18 cellular contexts compared by ENCODE assay signal in genomic region chr6:158877716-158878115, GRCh38. TPM values are rescaled to one million over a fixed set of nuclear protein-coding genes. Genes with fewer than 3 reads are reported as not detected.
A peak's percentile ranks its signal among the peaks of the same experiment; 100 is the strongest.
DNase-seq lines count a peak whose midpoint lies in the region; ATAC-seq, FAIRE-seq and TF ChIP-seq lines count a peak whose summit lies in the region.
"Had no signal": no experiment of that assay in that cellular context is flagged by ENCODE, and none has a peak within 500 bp of the region (broad histone marks: within the 10 kb centered on the region; RNA-seq: fewer than 3 reads in every experiment).

No MANE protein-coding gene starts in this region.

- no peak overlapping the region for H3K23ac ChIP-seq in H1 (ENCODE audit: insufficient read length)

- TF ChIP-seq EP300 in H1 (IDR thresholded peaks at IDR 0.05; ENCODE audit: borderline replicate concordance in 1 of 2, low read depth in 2 of 2, low read length in 2 of 2): no peak

- no peak overlapping the region for H2BK20ac ChIP-seq in H1 (ENCODE audit: low read length)

- in situ Hi-C loops in HAP-1 (cut with MboI; ENCODE audit: low sequenced_read_pairs): no loop called here

- no peak overlapping the region for H3K27ac ChIP-seq in H1 (ENCODE audit: low read depth, low read length)
- H3K27ac ChIP-seq: BLaER1 treated with 17β-estradiol and CSF1 and Interleukin-3, amounts not matched to agents 10 nM and 100 nM; GM23248 had no signal

- intact Hi-C loops in Calu3 (cut with micrococcal nuclease; ENCODE audit: unreplicated experiment): no loop called here

- H3K4me3 Mint-ChIP-seq in activated T-cell treated with anti-CD3 and anti-CD28 coated beads, Interleukin-2, amount 50 U/mL, for 72 hours: peak overlapping the region in 1 of 2 donors; percentile 23
- H3K4me3 Mint-ChIP-seq in activated T-cell treated with anti-CD3 and anti-CD28 coated beads, Interleukin-2, amount 50 U/mL, for 24 hours: no peak overlapping the region
- H3K4me3 Mint-ChIP-seq in Calu3 (ENCODE audit: low read depth, unreplicated experiment) (no peak overlapping the region), naive B cell (peak overlapping the region in 1 of 8 donors; percentile 29)
- H3K4me3 Mint-ChIP-seq: CD8-positive, alpha-beta T cell; HFFc6 had no signal

- H2BK15ac ChIP-seq in H1 (ENCODE audit: low read length): no peak overlapping the region

- H4K5ac ChIP-seq in H1 (ENCODE audit: insufficient read length, low read depth, low read length): no peak overlapping the region

- H3K23me2 ChIP-seq in H1 (ENCODE audit: low read depth, low read length): peaks cover under 1% of the 10 kb centered on the region; the same call in 1 of the 2 replicates

- H3K18ac ChIP-seq in H1 (ENCODE audit: extremely low read depth, low read length): no peak overlapping the region

- TF ChIP-seq CTCF in Calu3 (IDR thresholded peaks at IDR 0.05; ENCODE audit: unreplicated experiment): no peak
- TF ChIP-seq CTCF in H1 (IDR thresholded peaks at IDR 0.05; ENCODE audit: control extremely low read depth in 1 of 3, insufficient read depth in 1 of 3, low read depth in 1 of 3, low read length in 3 of 3): no peak

- H3K56ac ChIP-seq in H1 (replicated peaks; ENCODE audit: insufficient read length, low read depth, low read length): no peak overlapping the region

- 87% methylated on average over 1 of the region's 1 CpG; no CpG with 5 or more reads in 1 of the 2 experiments for WGBS in H1 (ENCODE audit: extremely low coverage in 1 of 2, insufficient coverage in 1 of 2, insufficient read length in 1 of 2, insufficient replicate concordance in 2 of 2, low coverage in 1 of 2, low lambda C conversion rate in 2 of 2, missing lambda C conversion rate in 1 of 2), 2 experiments

- H2BK120ac ChIP-seq in H1 (replicated peaks; ENCODE audit: low read depth, low read length): peak overlapping the region; percentile 31

- H3K36me3 Mint-ChIP-seq in activated T-cell treated with anti-CD3 and anti-CD28 coated beads, Interleukin-2, amount 50 U/mL, for 72 hours (ENCODE audit: insufficient read depth in 2 of 2): peaks cover 11 to 22% of the 10 kb centered on the region in 2 donors
- H3K36me3 Mint-ChIP-seq in activated T-cell treated with anti-CD3 and anti-CD28 coated beads, Interleukin-2, amount 50 U/mL, for 24 hours (ENCODE audit: low read depth): no peaks in the 10 kb centered on the region
- H3K36me3 Mint-ChIP-seq in Calu3 (ENCODE audit: insufficient read depth, unreplicated experiment): no peaks in the 10 kb centered on the region
- H3K36me3 Mint-ChIP-seq in naive B cell: peaks cover 4 to 10% of the 10 kb centered on the region in 2 donors
- H3K36me3 Mint-ChIP-seq: CD8-positive, alpha-beta T cell had no signal

- H3K27ac Mint-ChIP-seq in activated T-cell treated with anti-CD3 and anti-CD28 coated beads, Interleukin-2, amount 50 U/mL, for 72 hours: peak overlapping the region; percentile 47
- H3K27ac Mint-ChIP-seq in activated T-cell treated with anti-CD3 and anti-CD28 coated beads, Interleukin-2, amount 50 U/mL, for 24 hours: no peak overlapping the region
- H3K27ac Mint-ChIP-seq in Calu3 (ENCODE audit: unreplicated experiment) (peak overlapping the region; percentile 10), naive B cell (peak overlapping the region; percentile 2 to 72 (median 12))
- H3K27ac Mint-ChIP-seq: CD8-positive, alpha-beta T cell; HFFc6 had no signal

- no peak overlapping the region for H2AK5ac ChIP-seq in H1 (ENCODE audit: low read depth, low read length)

- no peaks in the 10 kb centered on the region for H3K27me3 ChIP-seq in H1 (replicated peaks in 1 of 4; ENCODE audit: control insufficient read depth in 3 of 4, extremely low read depth in 1 of 4, insufficient read depth in 3 of 4, low read length in 3 of 4)
- H3K27me3 ChIP-seq in HAP-1 (ENCODE audit: low read depth): no peaks in the 10 kb centered on the region
- H3K27me3 ChIP-seq: BLaER1 treated with 17β-estradiol and CSF1 and Interleukin-3, amounts not matched to agents 10 nM and 100 nM had no signal

- no peaks in the 10 kb centered on the region for H3K79me2 ChIP-seq in H1 (ENCODE audit: control insufficient read depth in 1 of 2, insufficient read depth in 2 of 2, low read length in 2 of 2)

- TF ChIP-seq POLR2A in H1 (IDR thresholded peaks at IDR 0.05; ENCODE audit: control extremely low read depth in 1 of 2, low read depth in 2 of 2, low read length in 2 of 2): no peak

- POLR2A ChIA-PET in H1 (lab: Charles Lee; ENCODE audit: partially characterized antibody): no interaction called here

- H3K4me3 ChIP-seq in H1 (ENCODE audit: extremely low read depth in 1 of 4, insufficient read depth in 2 of 4, low read depth in 3 of 4, low read length in 4 of 4): no peak overlapping the region
- H3K4me3 ChIP-seq in HAP-1: no peak overlapping the region
- H3K4me3 ChIP-seq: GM23248 had no signal

- BruUV-seq in Calu3 (replicated peaks; lab: Mats Ljungman, UMichigan): no TSS peak

- CTCF ChIA-PET in Calu3 (lab: Charles Lee): no interaction called here
- CTCF ChIA-PET in H1 (lab: Charles Lee; ENCODE audit: partially characterized antibody): interaction anchor here (1.2 kb wide), 1 partner anchor 19 kb away, joined by 3 read pairs; no protein-coding TSS in a partner anchor

- H3K27me3 Mint-ChIP-seq in activated T-cell treated with anti-CD3 and anti-CD28 coated beads, Interleukin-2, amount 50 U/mL, for 72 hours (ENCODE audit: low read depth): no peaks in the 10 kb centered on the region
- H3K27me3 Mint-ChIP-seq in activated T-cell treated with anti-CD3 and anti-CD28 coated beads, Interleukin-2, amount 50 U/mL, for 24 hours: no peaks in the 10 kb centered on the region
- no peaks in the 10 kb centered on the region for H3K27me3 Mint-ChIP-seq in Calu3 (ENCODE audit: unreplicated experiment)
- no peaks in the 10 kb centered on the region for H3K27me3 Mint-ChIP-seq in naive B cell

- H4K8ac ChIP-seq in H1 (ENCODE audit: extremely low read depth, insufficient read depth, low read length): no peak overlapping the region

- peaks cover 0 to 10% (median 4%) of the 10 kb centered on the region in 4 experiments; a peak in 4 of 7 replicates for H3K4me1 ChIP-seq in H1 (replicated peaks in 1 of 4; ENCODE audit: control insufficient read depth in 3 of 4, insufficient read depth in 4 of 4, low read length in 3 of 4)
- H3K4me1 ChIP-seq in HAP-1: no peaks in the 10 kb centered on the region

- ATAC-seq in activated T-cell treated with anti-CD3 and anti-CD28 coated beads, Interleukin-2, amount 50 U/mL, for 72 hours (replicated peaks in 1 of 2): no peak
- ATAC-seq in naive B cell (ENCODE audit: low read depth in 2 of 2): no peak
- ATAC-seq: CD8-positive, alpha-beta T cell; HCT116 had no signal

- no peak overlapping the region for H3K14ac ChIP-seq in H1 (ENCODE audit: insufficient read length)

- no peak for FAIRE-seq in H1 (lab: Jason Lieb, UNC)
- FAIRE-seq: G401.6, GM12891, H54 had no signal

- H4K20me1 ChIP-seq in H1 (replicated peaks in 1 of 2; ENCODE audit: control insufficient read depth in 1 of 2, insufficient read depth in 2 of 2, low read length in 2 of 2): no peaks in the 10 kb centered on the region
- H4K20me1 ChIP-seq: BLaER1 treated with 17β-estradiol and CSF1 and Interleukin-3, amounts not matched to agents 10 nM and 100 nM had no signal

- H3K79me1 ChIP-seq in H1 (ENCODE audit: low read depth, low read length): no peaks in the 10 kb centered on the region

- no peak overlapping the region for H3K4me2 ChIP-seq in H1 (ENCODE audit: insufficient read depth in 1 of 2, low read depth in 2 of 2, low read length in 2 of 2)

- no peak overlapping the region for H3K4ac ChIP-seq in H1 (replicated peaks; ENCODE audit: insufficient read length, low read depth, low read length)

- no peak overlapping the region for H4K91ac ChIP-seq in H1 (replicated peaks; ENCODE audit: insufficient read length, low read length)

- H3K4me1 Mint-ChIP-seq in activated T-cell treated with anti-CD3 and anti-CD28 coated beads, Interleukin-2, amount 50 U/mL, for 72 hours (ENCODE audit: low read depth): peaks cover 29% of the 10 kb centered on the region
- H3K4me1 Mint-ChIP-seq in activated T-cell treated with anti-CD3 and anti-CD28 coated beads, Interleukin-2, amount 50 U/mL, for 24 hours (ENCODE audit: low read depth): peaks cover 17% of the 10 kb centered on the region
- H3K4me1 Mint-ChIP-seq in Calu3 (ENCODE audit: low read depth, unreplicated experiment) (peaks cover 9% of the 10 kb centered on the region), naive B cell (peaks cover 0 to 13% (median 12%) of the 10 kb centered on the region in 3 donors)

- no peak overlapping the region for H2BK5ac ChIP-seq in H1 (ENCODE audit: low read depth, low read length)

- H2BK12ac ChIP-seq in H1 (ENCODE audit: low read depth, low read length): no peak overlapping the region

- H3K9me3 ChIP-seq in H1 (ENCODE audit: insufficient read depth in 2 of 2, low read depth in 1 of 2, low read length in 1 of 2) (no peaks in the 10 kb centered on the region; a peak in 1 of 4 replicates), HAP-1 (0 out of 2 replicates have a peak, but pooled peaks cover 4% of the 10 kb centered on the region)

- no peak for DNase-seq in activated T-cell treated with anti-CD3 and anti-CD28 coated beads, Interleukin-2, amount 50 U/mL, for 72 hours
- no peak for DNase-seq in activated T-cell treated with anti-CD3 and anti-CD28 coated beads, Interleukin-2, amount 50 U/mL, for 24 hours
- DNase-seq in Calu3: no peak
- no peak for DNase-seq in H1 (ENCODE audit: low read depth in 1 of 2, low spot score in 2 of 2)
- no peak for DNase-seq in naive B cell
- no peak for DNase-seq in DMS153 treated with DMSO at 0.1 percent for 48 hours (lab: John Stamatoyannopoulos, UW; ENCODE audit: unreplicated experiment)
- DNase-seq in HAP-1 (ENCODE audit: low spot score in 2 of 2): no peak
- no peak for DNase-seq in LoVo (ENCODE audit: low spot score)
- DNase-seq: 8988T; CD8-positive, alpha-beta T cell; DMS 273 treated with DMSO at 0.1 percent for 48 hours; GM23248; HFFc6 had no signal

- H3K9ac ChIP-seq in H1 (replicated peaks in 1 of 4; ENCODE audit: extremely low read depth in 1 of 4, low read depth in 3 of 4, low read length in 3 of 4): no peak overlapping the region
- H3K9ac ChIP-seq: BLaER1 treated with 17β-estradiol and CSF1 and Interleukin-3, amounts not matched to agents 10 nM and 100 nM; GM23248 had no signal

- H3K9me3 Mint-ChIP-seq in activated T-cell treated with anti-CD3 and anti-CD28 coated beads, Interleukin-2, amount 50 U/mL, for 72 hours: peaks cover 5 to 9% of the 10 kb centered on the region in 2 donors
- no peaks in the 10 kb centered on the region for H3K9me3 Mint-ChIP-seq in activated T-cell treated with anti-CD3 and anti-CD28 coated beads, Interleukin-2, amount 50 U/mL, for 24 hours
- H3K9me3 Mint-ChIP-seq in Calu3 (ENCODE audit: low read depth, unreplicated experiment) (peaks cover 7% of the 10 kb centered on the region), naive B cell (peaks cover 4 to 13% (median 6%) of the 10 kb centered on the region in 7 donors)

- TF ChIP-seq RAD21 in H1 (IDR thresholded peaks at IDR 0.05 in 1 of 2, conservative IDR thresholded peaks at IDR 0.05 in 1 of 2; ENCODE audit: low read depth in 2 of 2, low read length in 2 of 2): no peak

- H2AFZ ChIP-seq in H1 (ENCODE audit: low read length): no peak overlapping the region
- H2AFZ ChIP-seq: GM23248 had no signal

- H3K36me3 ChIP-seq in H1 (ENCODE audit: control insufficient read depth in 2 of 4, insufficient read depth in 4 of 4, low read length in 3 of 4) (no peaks in the 10 kb centered on the region), HAP-1 (replicated peaks) (no peaks in the 10 kb centered on the region)
- H3K36me3 ChIP-seq: BLaER1 treated with 17β-estradiol and CSF1 and Interleukin-3, amounts not matched to agents 10 nM and 100 nM had no signal

RNA-seq across cellular contexts. Expression of gene EZR, which starts 58.5 kb away (rescaled TPM):
- 100 to 1,000 TPM; 167 to 177 TPM for total RNA-seq in activated T-cell treated with anti-CD3 and anti-CD28 coated beads, Interleukin-2, amount 50 U/mL, for 72 hours
- 935 and 954 TPM in 2 replicates for total RNA-seq in Calu3 (2022)
- total RNA-seq in H1 (2021; fragmentation: NEBNext Ultra II Directional; extraction: Animal tissue kit (Norgen Biotek cat#: 25700)): 286 and 287 TPM in 2 replicates
- 122 and 138 TPM in 2 replicates for polyA plus RNA-seq in H1 (2011; rRNA removed)
- polyA plus RNA-seq in H1 (2011; cell fraction: cytosol; rRNA removed): 180 TPM
- polyA plus RNA-seq in H1 (2011; cell fraction: nucleus; rRNA removed): 214 TPM
- 182 to 212 TPM (median 197 TPM) in 4 replicates for polyA plus RNA-seq in H1 (2012, experiment 1 of 2)
- polyA plus RNA-seq in H1 (2012, experiment 2 of 2): 94.1 TPM
- 180 TPM for polyA plus RNA-seq in H1 (2013, experiment 1 of 2)
- polyA plus RNA-seq in H1 (2013, experiment 2 of 2): 182 TPM
- 153 and 157 TPM in 2 replicates for polyA minus RNA-seq in H1 (2011; rRNA and poly(A)+ RNA removed)
- 91.7 TPM for polyA minus RNA-seq in H1 (2011; cell fraction: cytosol; rRNA and poly(A)+ RNA removed)
- polyA minus RNA-seq in H1 (2011; cell fraction: nucleus; rRNA and poly(A)+ RNA removed): 77.4 TPM
- polyA plus RNA-seq in naive B cell (ENCODE audit: low read depth in 6 of 6): 100 to 1,000 TPM; 463 to 555 (median 516) TPM
